ENCODE assay signal across 8 cellular contexts in genomic region chr15:24954783-24955548, GRCh38. TPM values are rescaled to one million over a fixed set of nuclear protein-coding genes. Genes with fewer than 3 reads are reported as not detected.
DNase-seq lines count a peak whose midpoint lies in the region; ATAC-seq and TF ChIP-seq lines count a peak whose summit lies in the region.

TSS of gene SNRPN (plus strand) at chr15:24954987. CDS start at chr15:24974454, 19,467 bp downstream.
TSS of gene SNURF (plus strand) at chr15:24954987. CDS start at chr15:24955049, 62 bp downstream.

- H3K9me3 ChIP-seq in RWPE2 (ENCODE audit: severe bottlenecking), result peaks cover 3% of the 10 kb centered on the region
- peaks cover 0 to 4% (median 0%) of the 10 kb centered on the region in 3 donors for H3K9me3 ChIP-seq in gastroesophageal sphincter
- H3K9me3 ChIP-seq in neutrophil, result no peaks in the 10 kb centered on the region
- H3K9me3 ChIP-seq in subcutaneous abdominal adipose tissue (ENCODE audit: control insufficient read depth in 5 of 5, low read length in 5 of 5), result peaks cover 0 to 8% (median 0%) of the 10 kb centered on the region in 5 donors

- no peaks in the 10 kb centered on the region for H3K27me3 ChIP-seq in RWPE2 (ENCODE audit: insufficient read depth, poor library complexity, severe bottlenecking)
- H3K27me3 ChIP-seq in gastroesophageal sphincter, result no peaks in the 10 kb centered on the region
- H3K27me3 ChIP-seq in neutrophil, result peaks cover 46% of the 10 kb centered on the region
- H3K27me3 ChIP-seq in subcutaneous abdominal adipose tissue (ENCODE audit: control insufficient read depth in 5 of 5, insufficient read depth in 4 of 5, low read length in 5 of 5), result no peaks in the 10 kb centered on the region

- ATAC-seq in HG03342 (IDR thresholded peaks at IDR 0.05; ENCODE audit: unreplicated experiment), result peak; percentile 51
- ATAC-seq in RWPE2 (ENCODE audit: low read depth), result peak; percentile 81
- peak; percentile 88 for ATAC-seq in gastroesophageal sphincter

- DNase-seq in NCI-H2081 (lab: John Stamatoyannopoulos, UW) (peak; percentile 70 to 81), NCI-H2081 treated with DMSO at 0.1 percent for 48 hours (lab: John Stamatoyannopoulos, UW) (no peak), RWPE2 (ENCODE audit: low spot score) (peak; percentile 85)
- peak; percentile 15 to 59 (median 26) for DNase-seq in activated naive CD4-positive, alpha-beta T cell (lab: John Stamatoyannopoulos, UW)

- H3K9ac ChIP-seq in subcutaneous abdominal adipose tissue (ENCODE audit: low read length in 5 of 5), result peak within 1 kb of the TSS; percentile 1 to 77 (median 63)

- WGBS in gastroesophageal sphincter (ENCODE audit: low coverage in 1 of 2), 2 donors, result 38 to 63% methylated on average over 5 of the region's 48 CpGs

- TF ChIP-seq EP300 in gastroesophageal sphincter (IDR thresholded peaks at IDR 0.05), result no peak

- peak; percentile 79 to 83 for TF ChIP-seq POLR2A in gastroesophageal sphincter (IDR thresholded peaks at IDR 0.05)

- H3K4me1 ChIP-seq in RWPE2 (ENCODE audit: insufficient read depth, poor library complexity, severe bottlenecking) (peaks cover 5% of the 10 kb centered on the region), gastroesophageal sphincter (peaks cover 0 to 15% (median 0%) of the 10 kb centered on the region in 3 donors), neutrophil (ENCODE audit: control insufficient read depth in 1 of 2, insufficient read depth in 1 of 2, low read depth in 1 of 2, low read length in 1 of 2) (peaks cover 0 to 3% of the 10 kb centered on the region in 2 experiments), subcutaneous abdominal adipose tissue (ENCODE audit: control insufficient read depth in 5 of 5, insufficient read depth in 5 of 5, low read length in 5 of 5) (peaks cover 0 to 11% (median 7%) of the 10 kb centered on the region in 5 donors)

- H3K4me3 ChIP-seq in RWPE2 (ENCODE audit: severe bottlenecking) (peak within 1 kb of the TSS; percentile 58), gastroesophageal sphincter (peak within 1 kb of the TSS; percentile 76 to 88), neutrophil (ENCODE audit: low read depth in 1 of 2, low read length in 1 of 2) (peak within 1 kb of the TSS; percentile 32 to 54), subcutaneous abdominal adipose tissue (ENCODE audit: low read depth in 1 of 5, low read length in 5 of 5) (peak within 1 kb of the TSS; percentile 69 to 96 (median 93))

- no peak for TF ChIP-seq CTCF in RWPE2 (IDR thresholded peaks at IDR 0.05; ENCODE audit: poor library complexity, severe bottlenecking)
- TF ChIP-seq CTCF in gastroesophageal sphincter (IDR thresholded peaks at IDR 0.05), result no peak
- no peak for TF ChIP-seq CTCF in neutrophil (IDR thresholded peaks at IDR 0.05)

- peaks cover 12% of the 10 kb centered on the region for H3K36me3 ChIP-seq in RWPE2 (ENCODE audit: low read depth)
- H3K36me3 ChIP-seq in gastroesophageal sphincter, result no peaks in the 10 kb centered on the region
- no peaks in the 10 kb centered on the region for H3K36me3 ChIP-seq in neutrophil
- no peaks in the 10 kb centered on the region for H3K36me3 ChIP-seq in subcutaneous abdominal adipose tissue (ENCODE audit: control insufficient read depth in 5 of 5, insufficient read depth in 5 of 5, low read length in 5 of 5)

- H3K27ac ChIP-seq in RWPE2 (ENCODE audit: poor library complexity, severe bottlenecking) (peak within 1 kb of the TSS; percentile 71), gastroesophageal sphincter (peak within 1 kb of the TSS; percentile 88 to 92 (median 90)), neutrophil (no peak within 1 kb of the TSS), subcutaneous abdominal adipose tissue (ENCODE audit: low read depth, low read length) (peak within 1 kb of the TSS; percentile 30)

RNA-seq across cellular contexts. Expression of gene SNRPN, which starts in this region (rescaled TPM):
- 100 to 1,000 TPM; 105 to 155 (median 116) TPM for total RNA-seq in gastroesophageal sphincter

RNA-seq across cellular contexts. Expression of gene SNURF, which starts in this region (rescaled TPM):
- 10 to 100 TPM in 1 of 4 donors, 1 to 10 TPM in 3; 5.1 to 33.8 (median 7.1) TPM for total RNA-seq in gastroesophageal sphincter

Comparison
In these comparisons a context has a peak if more than half of its experiments do, and no peak if none do; other contexts are left out.
1. H3K4me3 ChIP-seq: peak in every context shown above with its lines; median percentile 93 in subcutaneous abdominal adipose tissue; 82 in gastroesophageal sphincter; 58 in RWPE2; 43 in neutrophil.